In the genomic region with DNA sequence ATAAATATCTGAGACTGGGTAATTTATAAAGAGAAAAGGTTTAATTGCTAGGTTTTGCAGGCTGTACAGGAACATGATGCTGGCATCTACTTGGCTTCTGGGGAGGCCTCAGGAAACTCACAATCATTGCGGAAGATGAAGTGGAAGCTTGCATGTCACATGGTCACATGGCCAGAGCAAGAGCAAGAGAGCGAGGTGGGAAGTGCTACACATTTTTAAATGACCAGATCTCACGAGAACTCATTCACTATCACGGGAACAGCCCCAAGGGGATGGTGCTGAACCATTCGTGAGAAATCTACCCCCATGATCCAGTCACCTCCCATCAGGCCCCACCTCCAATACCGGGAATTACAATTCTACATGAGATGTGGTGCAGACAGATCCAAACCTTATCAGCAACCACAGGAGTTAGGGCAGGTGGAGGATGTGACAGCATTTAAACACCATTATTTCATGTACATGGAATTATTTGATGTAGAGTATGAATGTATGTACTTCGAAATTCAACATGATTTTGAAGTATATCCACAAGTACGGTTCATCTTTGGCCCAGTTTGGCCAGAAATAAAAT, we compare ENCODE assay signal across 1 cellular context.
A peak's percentile ranks its signal among the peaks of the same experiment; 100 is the strongest.
TF ChIP-seq lines count a peak whose summit lies in the region.

No MANE protein-coding gene starts in this region.

TF ChIP-seq in K562, 482 proteins besides CTCF, POLR2A, EP300 and RAD21 (continued from another document and continues in another):
- TF ChIP-seq, protein P1, sequence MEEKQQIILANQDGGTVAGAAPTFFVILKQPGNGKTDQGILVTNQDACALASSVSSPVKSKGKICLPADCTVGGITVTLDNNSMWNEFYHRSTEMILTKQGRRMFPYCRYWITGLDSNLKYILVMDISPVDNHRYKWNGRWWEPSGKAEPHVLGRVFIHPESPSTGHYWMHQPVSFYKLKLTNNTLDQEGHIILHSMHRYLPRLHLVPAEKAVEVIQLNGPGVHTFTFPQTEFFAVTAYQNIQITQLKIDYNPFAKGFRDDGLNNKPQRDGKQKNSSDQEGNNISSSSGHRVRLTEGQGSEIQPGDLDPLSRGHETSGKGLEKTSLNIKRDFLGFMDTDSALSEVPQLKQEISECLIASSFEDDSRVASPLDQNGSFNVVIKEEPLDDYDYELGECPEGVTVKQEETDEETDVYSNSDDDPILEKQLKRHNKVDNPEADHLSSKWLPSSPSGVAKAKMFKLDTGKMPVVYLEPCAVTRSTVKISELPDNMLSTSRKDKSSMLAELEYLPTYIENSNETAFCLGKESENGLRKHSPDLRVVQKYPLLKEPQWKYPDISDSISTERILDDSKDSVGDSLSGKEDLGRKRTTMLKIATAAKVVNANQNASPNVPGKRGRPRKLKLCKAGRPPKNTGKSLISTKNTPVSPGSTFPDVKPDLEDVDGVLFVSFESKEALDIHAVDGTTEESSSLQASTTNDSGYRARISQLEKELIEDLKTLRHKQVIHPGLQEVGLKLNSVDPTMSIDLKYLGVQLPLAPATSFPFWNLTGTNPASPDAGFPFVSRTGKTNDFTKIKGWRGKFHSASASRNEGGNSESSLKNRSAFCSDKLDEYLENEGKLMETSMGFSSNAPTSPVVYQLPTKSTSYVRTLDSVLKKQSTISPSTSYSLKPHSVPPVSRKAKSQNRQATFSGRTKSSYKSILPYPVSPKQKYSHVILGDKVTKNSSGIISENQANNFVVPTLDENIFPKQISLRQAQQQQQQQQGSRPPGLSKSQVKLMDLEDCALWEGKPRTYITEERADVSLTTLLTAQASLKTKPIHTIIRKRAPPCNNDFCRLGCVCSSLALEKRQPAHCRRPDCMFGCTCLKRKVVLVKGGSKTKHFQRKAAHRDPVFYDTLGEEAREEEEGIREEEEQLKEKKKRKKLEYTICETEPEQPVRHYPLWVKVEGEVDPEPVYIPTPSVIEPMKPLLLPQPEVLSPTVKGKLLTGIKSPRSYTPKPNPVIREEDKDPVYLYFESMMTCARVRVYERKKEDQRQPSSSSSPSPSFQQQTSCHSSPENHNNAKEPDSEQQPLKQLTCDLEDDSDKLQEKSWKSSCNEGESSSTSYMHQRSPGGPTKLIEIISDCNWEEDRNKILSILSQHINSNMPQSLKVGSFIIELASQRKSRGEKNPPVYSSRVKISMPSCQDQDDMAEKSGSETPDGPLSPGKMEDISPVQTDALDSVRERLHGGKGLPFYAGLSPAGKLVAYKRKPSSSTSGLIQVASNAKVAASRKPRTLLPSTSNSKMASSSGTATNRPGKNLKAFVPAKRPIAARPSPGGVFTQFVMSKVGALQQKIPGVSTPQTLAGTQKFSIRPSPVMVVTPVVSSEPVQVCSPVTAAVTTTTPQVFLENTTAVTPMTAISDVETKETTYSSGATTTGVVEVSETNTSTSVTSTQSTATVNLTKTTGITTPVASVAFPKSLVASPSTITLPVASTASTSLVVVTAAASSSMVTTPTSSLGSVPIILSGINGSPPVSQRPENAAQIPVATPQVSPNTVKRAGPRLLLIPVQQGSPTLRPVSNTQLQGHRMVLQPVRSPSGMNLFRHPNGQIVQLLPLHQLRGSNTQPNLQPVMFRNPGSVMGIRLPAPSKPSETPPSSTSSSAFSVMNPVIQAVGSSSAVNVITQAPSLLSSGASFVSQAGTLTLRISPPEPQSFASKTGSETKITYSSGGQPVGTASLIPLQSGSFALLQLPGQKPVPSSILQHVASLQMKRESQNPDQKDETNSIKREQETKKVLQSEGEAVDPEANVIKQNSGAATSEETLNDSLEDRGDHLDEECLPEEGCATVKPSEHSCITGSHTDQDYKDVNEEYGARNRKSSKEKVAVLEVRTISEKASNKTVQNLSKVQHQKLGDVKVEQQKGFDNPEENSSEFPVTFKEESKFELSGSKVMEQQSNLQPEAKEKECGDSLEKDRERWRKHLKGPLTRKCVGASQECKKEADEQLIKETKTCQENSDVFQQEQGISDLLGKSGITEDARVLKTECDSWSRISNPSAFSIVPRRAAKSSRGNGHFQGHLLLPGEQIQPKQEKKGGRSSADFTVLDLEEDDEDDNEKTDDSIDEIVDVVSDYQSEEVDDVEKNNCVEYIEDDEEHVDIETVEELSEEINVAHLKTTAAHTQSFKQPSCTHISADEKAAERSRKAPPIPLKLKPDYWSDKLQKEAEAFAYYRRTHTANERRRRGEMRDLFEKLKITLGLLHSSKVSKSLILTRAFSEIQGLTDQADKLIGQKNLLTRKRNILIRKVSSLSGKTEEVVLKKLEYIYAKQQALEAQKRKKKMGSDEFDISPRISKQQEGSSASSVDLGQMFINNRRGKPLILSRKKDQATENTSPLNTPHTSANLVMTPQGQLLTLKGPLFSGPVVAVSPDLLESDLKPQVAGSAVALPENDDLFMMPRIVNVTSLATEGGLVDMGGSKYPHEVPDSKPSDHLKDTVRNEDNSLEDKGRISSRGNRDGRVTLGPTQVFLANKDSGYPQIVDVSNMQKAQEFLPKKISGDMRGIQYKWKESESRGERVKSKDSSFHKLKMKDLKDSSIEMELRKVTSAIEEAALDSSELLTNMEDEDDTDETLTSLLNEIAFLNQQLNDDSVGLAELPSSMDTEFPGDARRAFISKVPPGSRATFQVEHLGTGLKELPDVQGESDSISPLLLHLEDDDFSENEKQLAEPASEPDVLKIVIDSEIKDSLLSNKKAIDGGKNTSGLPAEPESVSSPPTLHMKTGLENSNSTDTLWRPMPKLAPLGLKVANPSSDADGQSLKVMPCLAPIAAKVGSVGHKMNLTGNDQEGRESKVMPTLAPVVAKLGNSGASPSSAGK (IDR thresholded peaks at IDR 0.05), result peak; percentile 53
- TF ChIP-seq DPF2 (IDR thresholded peaks at IDR 0.05) (0 out of 2 replicates have a peak, but pooled peaks have one; percentile 15), HSF4 (CRISPR knock-in tag; IDR thresholded peaks at IDR 0.05; ENCODE audit: borderline replicate concordance) (no peak), CHD2 (IDR thresholded peaks at IDR 0.05; ENCODE audit: low read depth, low read length) (peak; percentile 89), DNMT1 (IDR thresholded peaks at IDR 0.05) (no peak), TCF3 (CRISPR knock-in tag; IDR thresholded peaks at IDR 0.05) (no peak), ZNF778 (CRISPR knock-in tag; IDR thresholded peaks at IDR 0.05) (no peak), SUPT5H (IDR thresholded peaks at IDR 0.05) (no peak), MEIS2 (IDR thresholded peaks at IDR 0.05; ENCODE audit: partially characterized antibody) (peak; percentile 71), STAG1 (CRISPR knock-in tag; IDR thresholded peaks at IDR 0.05; ENCODE audit: borderline replicate concordance) (no peak), SAP30 (IDR thresholded peaks at IDR 0.05; ENCODE audit: borderline replicate concordance, insufficient read depth, low read depth, low read length, poor library complexity, severe bottlenecking) (no peak), CBFA2T3 (IDR thresholded peaks at IDR 0.05) (peak; percentile 33; the same call in 1 of the 2 replicates), ZNF707 (CRISPR knock-in tag; conservative IDR thresholded peaks at IDR 0.05) (no peak), ZNF316 (IDR thresholded peaks at IDR 0.05) (no peak), THRAP3 (IDR thresholded peaks at IDR 0.05; ENCODE audit: borderline replicate concordance) (no peak), NFATC3 (IDR thresholded peaks at IDR 0.05) (no peak), RCOR1 (IDR thresholded peaks at IDR 0.05; ENCODE audit: borderline replicate concordance in 1 of 2, low read depth in 2 of 2, low read length in 2 of 2) (0 out of 4 replicates have a peak, but pooled peaks of 1 of the 2 experiments have one; percentile 11), JUND (IDR thresholded peaks at IDR 0.05; ENCODE audit: borderline replicate concordance, low read depth, low read length) (no peak), JUND (tag; IDR thresholded peaks at IDR 0.05; ENCODE audit: borderline replicate concordance, low read depth, low read length) (no peak), TAL1 (IDR thresholded peaks at IDR 0.05) (peak; percentile 53), RBM25 (IDR thresholded peaks at IDR 0.05; ENCODE audit: low read depth, low read length, severe bottlenecking) (peak; percentile 7), PTBP1 (IDR thresholded peaks at IDR 0.05; ENCODE audit: low read depth, low read length) (no peak), FOXM1 (IDR thresholded peaks at IDR 0.05; ENCODE audit: low read depth) (no peak), FOXM1 (CRISPR knock-in tag; IDR thresholded peaks at IDR 0.05; ENCODE audit: low read depth) (no peak), FOXK2 (conservative IDR thresholded peaks at IDR 0.05 in 1 of 2, IDR thresholded peaks at IDR 0.05 in 1 of 2; ENCODE audit: low read depth in 2 of 2) (no peak), L3MBTL2 (IDR thresholded peaks at IDR 0.05) (peak; percentile 71), CBFA2T2 (conservative IDR thresholded peaks at IDR 0.05) (0 out of 2 replicates have a peak, but pooled peaks have one; percentile 11), ETV6 (IDR thresholded peaks at IDR 0.05; ENCODE audit: borderline replicate concordance in 1 of 2, low read depth in 2 of 2, low read length in 1 of 2) (no peak), ETV6 (CRISPR knock-in tag; IDR thresholded peaks at IDR 0.05; ENCODE audit: borderline replicate concordance) (no peak), MEF2A (IDR thresholded peaks at IDR 0.05; ENCODE audit: control insufficient read depth, low read depth, low read length) (no peak)
- TF ChIP-seq, protein P2, sequence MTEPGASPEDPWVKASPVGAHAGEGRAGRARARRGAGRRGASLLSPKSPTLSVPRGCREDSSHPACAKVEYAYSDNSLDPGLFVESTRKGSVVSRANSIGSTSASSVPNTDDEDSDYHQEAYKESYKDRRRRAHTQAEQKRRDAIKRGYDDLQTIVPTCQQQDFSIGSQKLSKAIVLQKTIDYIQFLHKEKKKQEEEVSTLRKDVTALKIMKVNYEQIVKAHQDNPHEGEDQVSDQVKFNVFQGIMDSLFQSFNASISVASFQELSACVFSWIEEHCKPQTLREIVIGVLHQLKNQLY (CRISPR knock-in tag; conservative IDR thresholded peaks at IDR 0.05), result no peak
- TF ChIP-seq, protein P3, sequence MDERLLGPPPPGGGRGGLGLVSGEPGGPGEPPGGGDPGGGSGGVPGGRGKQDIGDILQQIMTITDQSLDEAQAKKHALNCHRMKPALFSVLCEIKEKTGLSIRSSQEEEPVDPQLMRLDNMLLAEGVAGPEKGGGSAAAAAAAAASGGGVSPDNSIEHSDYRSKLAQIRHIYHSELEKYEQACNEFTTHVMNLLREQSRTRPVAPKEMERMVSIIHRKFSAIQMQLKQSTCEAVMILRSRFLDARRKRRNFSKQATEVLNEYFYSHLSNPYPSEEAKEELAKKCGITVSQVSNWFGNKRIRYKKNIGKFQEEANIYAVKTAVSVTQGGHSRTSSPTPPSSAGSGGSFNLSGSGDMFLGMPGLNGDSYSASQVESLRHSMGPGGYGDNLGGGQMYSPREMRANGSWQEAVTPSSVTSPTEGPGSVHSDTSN (CRISPR knock-in tag; IDR thresholded peaks at IDR 0.05; ENCODE audit: low read depth), result no peak
- TF ChIP-seq, protein P3 (tag; conservative IDR thresholded peaks at IDR 0.05; ENCODE audit: low read depth), result 0 out of 2 replicates have a peak, but pooled peaks have one; percentile 26
- TF ChIP-seq, protein P4, sequence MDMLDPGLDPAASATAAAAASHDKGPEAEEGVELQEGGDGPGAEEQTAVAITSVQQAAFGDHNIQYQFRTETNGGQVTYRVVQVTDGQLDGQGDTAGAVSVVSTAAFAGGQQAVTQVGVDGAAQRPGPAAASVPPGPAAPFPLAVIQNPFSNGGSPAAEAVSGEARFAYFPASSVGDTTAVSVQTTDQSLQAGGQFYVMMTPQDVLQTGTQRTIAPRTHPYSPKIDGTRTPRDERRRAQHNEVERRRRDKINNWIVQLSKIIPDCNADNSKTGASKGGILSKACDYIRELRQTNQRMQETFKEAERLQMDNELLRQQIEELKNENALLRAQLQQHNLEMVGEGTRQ (CRISPR knock-in tag; IDR thresholded peaks at IDR 0.05), result peak; percentile 52
- TF ChIP-seq, protein P5, sequence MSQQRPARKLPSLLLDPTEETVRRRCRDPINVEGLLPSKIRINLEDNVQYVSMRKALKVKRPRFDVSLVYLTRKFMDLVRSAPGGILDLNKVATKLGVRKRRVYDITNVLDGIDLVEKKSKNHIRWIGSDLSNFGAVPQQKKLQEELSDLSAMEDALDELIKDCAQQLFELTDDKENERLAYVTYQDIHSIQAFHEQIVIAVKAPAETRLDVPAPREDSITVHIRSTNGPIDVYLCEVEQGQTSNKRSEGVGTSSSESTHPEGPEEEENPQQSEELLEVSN (IDR thresholded peaks at IDR 0.05; ENCODE audit: borderline replicate concordance in 1 of 2, extremely low read depth in 1 of 2, insufficient read depth in 1 of 2, insufficient read length in 1 of 2, low read depth in 1 of 2, low read length in 1 of 2, poor library complexity in 1 of 2, severe bottlenecking in 1 of 2), result peak in 1 of 2 experiments; percentile 26
- TF ChIP-seq, protein P6, sequence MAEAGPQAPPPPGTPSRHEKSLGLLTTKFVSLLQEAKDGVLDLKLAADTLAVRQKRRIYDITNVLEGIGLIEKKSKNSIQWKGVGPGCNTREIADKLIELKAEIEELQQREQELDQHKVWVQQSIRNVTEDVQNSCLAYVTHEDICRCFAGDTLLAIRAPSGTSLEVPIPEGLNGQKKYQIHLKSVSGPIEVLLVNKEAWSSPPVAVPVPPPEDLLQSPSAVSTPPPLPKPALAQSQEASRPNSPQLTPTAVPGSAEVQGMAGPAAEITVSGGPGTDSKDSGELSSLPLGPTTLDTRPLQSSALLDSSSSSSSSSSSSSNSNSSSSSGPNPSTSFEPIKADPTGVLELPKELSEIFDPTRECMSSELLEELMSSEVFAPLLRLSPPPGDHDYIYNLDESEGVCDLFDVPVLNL (CRISPR knock-in tag; IDR thresholded peaks at IDR 0.05; ENCODE audit: low read depth), result no peak
- TF ChIP-seq, protein P7, sequence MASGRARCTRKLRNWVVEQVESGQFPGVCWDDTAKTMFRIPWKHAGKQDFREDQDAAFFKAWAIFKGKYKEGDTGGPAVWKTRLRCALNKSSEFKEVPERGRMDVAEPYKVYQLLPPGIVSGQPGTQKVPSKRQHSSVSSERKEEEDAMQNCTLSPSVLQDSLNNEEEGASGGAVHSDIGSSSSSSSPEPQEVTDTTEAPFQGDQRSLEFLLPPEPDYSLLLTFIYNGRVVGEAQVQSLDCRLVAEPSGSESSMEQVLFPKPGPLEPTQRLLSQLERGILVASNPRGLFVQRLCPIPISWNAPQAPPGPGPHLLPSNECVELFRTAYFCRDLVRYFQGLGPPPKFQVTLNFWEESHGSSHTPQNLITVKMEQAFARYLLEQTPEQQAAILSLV (tag; IDR thresholded peaks at IDR 0.05), result no peak
- TF ChIP-seq, protein P8, sequence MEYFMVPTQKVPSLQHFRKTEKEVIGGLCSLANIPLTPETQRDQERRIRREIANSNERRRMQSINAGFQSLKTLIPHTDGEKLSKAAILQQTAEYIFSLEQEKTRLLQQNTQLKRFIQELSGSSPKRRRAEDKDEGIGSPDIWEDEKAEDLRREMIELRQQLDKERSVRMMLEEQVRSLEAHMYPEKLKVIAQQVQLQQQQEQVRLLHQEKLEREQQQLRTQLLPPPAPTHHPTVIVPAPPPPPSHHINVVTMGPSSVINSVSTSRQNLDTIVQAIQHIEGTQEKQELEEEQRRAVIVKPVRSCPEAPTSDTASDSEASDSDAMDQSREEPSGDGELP (CRISPR knock-in tag; IDR thresholded peaks at IDR 0.05; ENCODE audit: borderline replicate concordance), result no peak
